21 cellular contexts compared by ENCODE assay signal in the genomic region with DNA sequence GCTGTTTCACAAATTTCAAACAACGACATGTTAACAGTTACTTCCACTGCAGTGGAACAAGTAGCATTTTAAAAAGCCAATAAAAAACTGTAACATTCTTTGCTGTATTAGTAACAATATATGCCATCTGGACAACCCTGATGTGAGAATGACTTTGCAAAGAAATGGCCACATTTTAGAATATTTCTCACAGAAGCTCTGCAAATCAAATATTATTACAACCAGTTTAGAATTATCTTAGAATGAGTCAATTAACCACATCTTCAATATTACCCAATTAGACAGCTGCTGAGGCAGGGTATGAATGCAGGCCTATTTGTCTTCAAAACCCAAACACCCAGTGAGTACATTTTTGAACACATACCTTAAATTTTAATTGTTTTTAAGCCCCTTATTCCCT. TPM values are rescaled to one million over a fixed set of nuclear protein-coding genes. Genes with fewer than 3 reads are reported as not detected.
A peak's percentile ranks its signal among the peaks of the same experiment; 100 is the strongest.
DNase-seq lines count a peak whose midpoint lies in the region; ATAC-seq and TF ChIP-seq lines count a peak whose summit lies in the region.
"Had no signal": no experiment of that assay in that cellular context is flagged by ENCODE, and none has a peak within 500 bp of the region (broad histone marks: within the 10 kb centered on the region; RNA-seq: fewer than 3 reads in every experiment).

No MANE protein-coding gene starts in this region.

- no peaks in the 10 kb centered on the region for H3K4me1 ChIP-seq in ACC112 (ENCODE audit: control insufficient read depth, insufficient read depth, low read length, unreplicated experiment)
- H3K4me1 ChIP-seq in GM23248 (ENCODE audit: insufficient read depth) = peaks cover 20% of the 10 kb centered on the region
- H3K4me1 ChIP-seq in adipocyte (ENCODE audit: control insufficient read depth, insufficient read depth, low read length) = peaks cover 9% of the 10 kb centered on the region
- H3K4me1 ChIP-seq in neural progenitor cell = peaks cover 5% of the 10 kb centered on the region

- peaks cover 20% of the 10 kb centered on the region for H3F3A ChIP-seq in GM23248 (ENCODE audit: insufficient read depth)
- peaks cover 20% of the 10 kb centered on the region for H3F3A ChIP-seq in neural progenitor cell (ENCODE audit: low read depth)

- H3K4me3 Mint-ChIP-seq in glutamatergic neuron (ENCODE audit: unreplicated experiment) (no peak overlapping the region), neural progenitor cell (no peak overlapping the region)
- H3K4me3 Mint-ChIP-seq: activated T-cell treated with anti-CD3 and anti-CD28 coated beads, Interleukin-2, amount 50 U/mL, for 4 hours; H9 had no signal

- no peak for TF ChIP-seq CTCF in fibroblast of the aortic adventitia (IDR thresholded peaks at IDR 0.05; ENCODE audit: insufficient read depth, low read length)
- no peak for TF ChIP-seq CTCF in glutamatergic neuron (IDR thresholded peaks at IDR 0.05; ENCODE audit: partially characterized antibody, unreplicated experiment)
- no peak for TF ChIP-seq CTCF in neural progenitor cell (IDR thresholded peaks at IDR 0.05)

- H3K27me3 ChIP-seq in ACC112 (ENCODE audit: insufficient read depth, low read length) (no peaks in the 10 kb centered on the region), GM23248 (replicated peaks; ENCODE audit: insufficient read depth) (no peaks in the 10 kb centered on the region), adipocyte (replicated peaks; ENCODE audit: control insufficient read depth, insufficient read depth, low read length) (no peaks in the 10 kb centered on the region), neural progenitor cell (no peaks in the 10 kb centered on the region)

- H4K20me1 ChIP-seq in GM23248 (ENCODE audit: insufficient read depth) (no peaks in the 10 kb centered on the region), neural progenitor cell (ENCODE audit: low read depth) (no peaks in the 10 kb centered on the region)

- H3K27ac Mint-ChIP-seq in glutamatergic neuron (ENCODE audit: unreplicated experiment) (no peak overlapping the region), neural progenitor cell (no peak overlapping the region)
- H3K27ac Mint-ChIP-seq: H9 had no signal

- H3K79me2 ChIP-seq in ACC112 (ENCODE audit: control insufficient read depth, insufficient read depth, low read length, unreplicated experiment) (peaks cover 10% of the 10 kb centered on the region), GM23248 (ENCODE audit: insufficient read depth) (peaks cover 45% of the 10 kb centered on the region), neural progenitor cell (ENCODE audit: low read depth) (peaks cover 16% of the 10 kb centered on the region)

- in situ Hi-C loops in GM23248 (cut with MboI) = loop anchor here (25.0 kb wide), 1 partner anchor 481 kb away; no protein-coding TSS in a partner anchor

- peak overlapping the region; percentile 79 for H3K27ac ChIP-seq in ACC112 (ENCODE audit: low read depth, low read length)
- H3K27ac ChIP-seq in GM23248 = peak overlapping the region; percentile 90
- no peak overlapping the region for H3K27ac ChIP-seq in neural progenitor cell

- H3K4me2 ChIP-seq in GM23248 (ENCODE audit: unreplicated experiment) = peak overlapping the region; percentile 76
- H3K4me2 ChIP-seq in neural progenitor cell = no peak overlapping the region

- H3K9me2 ChIP-seq in GM23248 (ENCODE audit: insufficient read depth) = no peaks in the 10 kb centered on the region

- H3K4me1 Mint-ChIP-seq in glutamatergic neuron (ENCODE audit: low read depth, unreplicated experiment) (no peaks in the 10 kb centered on the region), neural progenitor cell (peaks cover 6% of the 10 kb centered on the region)

- peaks cover 21% of the 10 kb centered on the region for H3K9me3 Mint-ChIP-seq in glutamatergic neuron (ENCODE audit: unreplicated experiment)
- H3K9me3 Mint-ChIP-seq in neural progenitor cell = peaks cover 47% of the 10 kb centered on the region

- H3K36me3 Mint-ChIP-seq in glutamatergic neuron (ENCODE audit: unreplicated experiment) (peaks cover 25% of the 10 kb centered on the region), neural progenitor cell (peaks cover 36% of the 10 kb centered on the region)

- ATAC-seq in GM21367 (IDR thresholded peaks at IDR 0.05; ENCODE audit: unreplicated experiment) = no peak
- ATAC-seq: activated T-cell treated with anti-CD3 and anti-CD28 coated beads, Interleukin-2, amount 50 U/mL, for 4 hours; Right ventricle myocardium inferior had no signal

- WGBS in GM23248 (ENCODE audit: low coverage in 1 of 2, low lambda C conversion rate in 2 of 2, missing lambda C conversion rate in 2 of 2), 2 experiments = 30 to 59% methylated on average over 1 of the region's 1 CpG

- peak; percentile 87 for DNase-seq in GM23248
- peak; percentile 35 for DNase-seq in adipocyte (ENCODE audit: low read depth)
- peak; percentile 10 for DNase-seq in fibroblast of the aortic adventitia (ENCODE audit: low read depth)
- DNase-seq in glutamatergic neuron = no peak
- no peak for DNase-seq in neural progenitor cell (ENCODE audit: low spot score)
- DNase-seq in activated CD4-positive, alpha-beta T cell treated with anti-CD3 and anti-CD28 coated beads for 48 hours = no peak
- DNase-seq: ACHN; activated CD4-positive, alpha-beta T cell treated with anti-CD3 and anti-CD28 coated beads, Interleukin-2, amount 50 U/mL, for 1 hour; activated T-cell treated with anti-CD3 and anti-CD28 coated beads, Interleukin-2, amount 50 U/mL, for 4 hours; foreskin melanocyte; H9; Kasumi-1; NCI-H1930; NCI-H774 had no signal

- no peak overlapping the region for H3K4me3 ChIP-seq in ACC112 (ENCODE audit: low read depth, low read length)
- peak overlapping the region; percentile 90 for H3K4me3 ChIP-seq in GM23248
- H3K4me3 ChIP-seq in adipocyte (ENCODE audit: low read length) = no peak overlapping the region
- no peak overlapping the region for H3K4me3 ChIP-seq in fibroblast of the aortic adventitia (ENCODE audit: low read depth, low read length)
- H3K4me3 ChIP-seq in neural progenitor cell = no peak overlapping the region
- H3K4me3 ChIP-seq: skin epidermis had no signal

- H3K9ac ChIP-seq in GM23248 = peak overlapping the region; percentile 50
- H3K9ac ChIP-seq in adipocyte (ENCODE audit: low read length) = no peak overlapping the region
- H3K9ac ChIP-seq in neural progenitor cell = no peak overlapping the region

- H3K9me3 ChIP-seq in GM23248 (ENCODE audit: low read depth) (no peaks in the 10 kb centered on the region), adipocyte (ENCODE audit: control insufficient read depth, low read length) (peaks cover 24% of the 10 kb centered on the region), neural progenitor cell (ENCODE audit: low read depth) (no peaks in the 10 kb centered on the region)

- H2AFZ ChIP-seq in ACC112 (ENCODE audit: low read length, unreplicated experiment) (no peak overlapping the region), GM23248 (no peak overlapping the region), neural progenitor cell (replicated peaks) (no peak overlapping the region)

- H3K27me3 Mint-ChIP-seq in glutamatergic neuron (ENCODE audit: unreplicated experiment) = peaks cover 5% of the 10 kb centered on the region
- peaks cover 4% of the 10 kb centered on the region for H3K27me3 Mint-ChIP-seq in neural progenitor cell (ENCODE audit: insufficient read depth, low read depth)

- H3K36me3 ChIP-seq in ACC112 (ENCODE audit: insufficient read depth, low read length) (peaks cover 20% of the 10 kb centered on the region), GM23248 (ENCODE audit: low read depth) (peaks cover 37% of the 10 kb centered on the region), adipocyte (ENCODE audit: control insufficient read depth, insufficient read depth, low read length, severe bottlenecking) (peaks cover 32% of the 10 kb centered on the region), neural progenitor cell (peaks cover 3% of the 10 kb centered on the region)

RNA-seq across cellular contexts. Expression of gene ZNF699, which starts 3.2 kb away (rescaled TPM):
- 3.9 and 12.4 TPM in 2 replicates for total RNA-seq in GM23248 (2014; rRNA removed; shearing (Covaris generic))
- polyA plus RNA-seq in GM23248 (2016; fragmentation: Nextera tagmentation; extraction: Ambion mirVana) = 3.2 and 3.7 TPM in 2 replicates
- 8.9 and 12.4 TPM in 2 replicates for total RNA-seq in fibroblast of the aortic adventitia (ENCODE audit: low replicate concordance)
- 9.7 TPM for total RNA-seq in glutamatergic neuron (ENCODE audit: unreplicated experiment)
- 12.9 and 21.6 TPM in 2 replicates for total RNA-seq in neural progenitor cell (ENCODE audit: low replicate concordance)

RNA-seq across cellular contexts. Expression of gene ZNF559, which starts 17.5 kb away (rescaled TPM):
- total RNA-seq in GM23248 (2014; rRNA removed; shearing (Covaris generic)) = 6.7 and 8.1 TPM in 2 replicates
- polyA plus RNA-seq in GM23248 (2016; fragmentation: Nextera tagmentation; extraction: Ambion mirVana) = 9.5 and 13.4 TPM in 2 replicates
- 18.0 and 113 TPM in 2 replicates for total RNA-seq in fibroblast of the aortic adventitia (ENCODE audit: low replicate concordance)
- total RNA-seq in glutamatergic neuron (ENCODE audit: unreplicated experiment) = 23.6 TPM
- 41.6 and 79.8 TPM in 2 replicates for total RNA-seq in neural progenitor cell (ENCODE audit: low replicate concordance)

RNA-seq across cellular contexts. Expression of gene OR7E24, which starts 55.7 kb away (rescaled TPM):
- total RNA-seq in GM23248 (2014; rRNA removed; shearing (Covaris generic)) = not detected in 2 replicates
- not detected in 2 replicates for polyA plus RNA-seq in GM23248 (2016; fragmentation: Nextera tagmentation; extraction: Ambion mirVana)
- total RNA-seq in fibroblast of the aortic adventitia (ENCODE audit: low replicate concordance) (not detected in 2 replicates), glutamatergic neuron (ENCODE audit: unreplicated experiment) (not detected), neural progenitor cell (ENCODE audit: low replicate concordance) (not detected in 2 replicates)
- total RNA-seq: activated T-cell treated with anti-CD3 and anti-CD28 coated beads, Interleukin-2, amount 50 U/mL, for 4 hours; dermis microvascular lymphatic vessel endothelial cell; H9; omental fat pad; Right ventricle myocardium inferior had no signal
- polyA plus RNA-seq: adipose tissue had no signal

RNA-seq across cellular contexts. Expression of gene ZNF177, which starts 56.4 kb away (rescaled TPM):
- 1.8 and 3.2 TPM in 2 replicates for total RNA-seq in GM23248 (2014; rRNA removed; shearing (Covaris generic))
- 0.61 and 1.2 TPM in 2 replicates for polyA plus RNA-seq in GM23248 (2016; fragmentation: Nextera tagmentation; extraction: Ambion mirVana)
- total RNA-seq in fibroblast of the aortic adventitia (ENCODE audit: low replicate concordance) (1.1 and 8.9 TPM in 2 replicates), glutamatergic neuron (ENCODE audit: unreplicated experiment) (6.7 TPM), neural progenitor cell (ENCODE audit: low replicate concordance) (15.7 and 20.9 TPM in 2 replicates)

Comparison
In these comparisons a context has a peak if more than half of its experiments do, and no peak if none do; other contexts are left out.
1. DNase-seq: peak in GM23248 (single experiment), adipocyte (single experiment) and fibroblast of the aortic adventitia (single experiment); none in glutamatergic neuron (single experiment), neural progenitor cell (single experiment) and activated CD4-positive, alpha-beta T cell treated with anti-CD3 and anti-CD28 coated beads for 48 hours (single experiment).